1 cellular context compared by ENCODE assay signal in the genomic region with DNA sequence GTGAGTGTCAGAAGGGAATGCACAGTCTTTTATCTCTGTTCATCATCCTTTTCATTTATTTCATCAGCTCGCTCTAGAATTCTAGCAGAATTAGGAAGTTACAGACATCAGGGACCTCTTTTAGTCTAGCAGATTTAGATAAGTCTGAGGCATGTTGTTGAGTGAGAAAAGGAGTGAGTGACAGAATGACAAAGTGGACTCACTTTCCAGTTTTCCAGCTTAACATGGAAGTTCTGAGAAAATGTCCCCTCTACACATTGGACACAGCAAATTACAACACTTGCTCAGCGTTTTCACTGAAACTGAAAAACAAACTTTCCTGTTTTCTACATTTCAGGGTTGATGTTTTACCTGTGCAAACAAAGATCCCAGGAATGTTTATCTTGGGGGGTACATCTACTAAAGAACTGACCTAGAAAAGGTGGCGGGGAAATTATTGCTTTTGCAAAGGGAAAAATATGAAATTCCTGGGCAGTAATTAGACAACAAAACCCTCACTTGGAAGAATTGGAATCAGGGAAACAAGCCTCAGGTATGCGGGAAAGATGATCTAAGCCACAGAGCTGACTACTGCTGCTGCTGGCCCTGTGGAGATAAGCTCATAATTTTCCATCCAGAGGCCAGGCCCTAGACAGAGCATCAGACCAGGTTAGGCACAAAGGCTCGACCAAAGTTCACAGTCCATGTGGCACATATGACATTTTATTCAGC.
TF ChIP-seq lines count a peak whose summit lies in the region.

No MANE protein-coding gene starts in this region.

TF ChIP-seq in HepG2, 621 proteins besides CTCF, POLR2A, EP300 and RAD21 (continued from another document and continues in another):
- TF ChIP-seq ZNF740 (CRISPR knock-in tag; IDR thresholded peaks at IDR 0.05) (peak; percentile 38; the same call in 1 of the 2 replicates), PHF21A (CRISPR knock-in tag; IDR thresholded peaks at IDR 0.05) (peak; percentile 74; the same call in 1 of the 2 replicates), THYN1 (CRISPR knock-in tag; IDR thresholded peaks at IDR 0.05; ENCODE audit: borderline replicate concordance, low read depth) (no peak), CBX1 (IDR thresholded peaks at IDR 0.05; ENCODE audit: low read depth) (no peak), YY1 (IDR thresholded peaks at IDR 0.05; ENCODE audit: insufficient read depth, insufficient replicate concordance, low read depth, low read length) (peak; percentile 46), ZKSCAN8 (CRISPR knock-in tag; IDR thresholded peaks at IDR 0.05; ENCODE audit: borderline replicate concordance) (no peak), NFRKB (IDR thresholded peaks at IDR 0.05) (no peak), TAF1 (CRISPR knock-in tag; IDR thresholded peaks at IDR 0.05) (no peak), MBD4 (IDR thresholded peaks at IDR 0.05; ENCODE audit: borderline replicate concordance, low read length) (peak; percentile 19; the same call in 1 of the 2 replicates), ZNF558 (CRISPR knock-in tag; IDR thresholded peaks at IDR 0.05; ENCODE audit: borderline replicate concordance) (no peak), ZNF556 (CRISPR knock-in tag; IDR thresholded peaks at IDR 0.05; ENCODE audit: borderline replicate concordance) (no peak), ZFP37 (CRISPR knock-in tag; IDR thresholded peaks at IDR 0.05; ENCODE audit: borderline replicate concordance) (no peak), PTBP1 (IDR thresholded peaks at IDR 0.05; ENCODE audit: low read depth, low read length, poor library complexity, severe bottlenecking) (no peak), FOXJ3 (CRISPR knock-in tag; IDR thresholded peaks at IDR 0.05; ENCODE audit: borderline replicate concordance) (peak; percentile 92; the same call in 1 of the 2 replicates), ZNF225 (CRISPR knock-in tag; IDR thresholded peaks at IDR 0.05) (no peak), ZSCAN21 (CRISPR knock-in tag; IDR thresholded peaks at IDR 0.05; ENCODE audit: borderline replicate concordance) (no peak), PLRG1 (conservative IDR thresholded peaks at IDR 0.05) (no peak), ZNF687 (CRISPR knock-in tag; IDR thresholded peaks at IDR 0.05) (no peak), RORA (CRISPR knock-in tag; IDR thresholded peaks at IDR 0.05) (peak; percentile 61; the same call in 1 of the 2 replicates), FOXO1 (CRISPR knock-in tag; IDR thresholded peaks at IDR 0.05) (peak; percentile 65; the same call in 1 of the 2 replicates), TARDBP (CRISPR knock-in tag; IDR thresholded peaks at IDR 0.05) (peak; percentile 46; the same call in 1 of the 2 replicates), POLR2G (IDR thresholded peaks at IDR 0.05; ENCODE audit: low read depth, low read length) (peak; percentile 51; the same call in 1 of the 2 replicates), KLF6 (CRISPR knock-in tag; IDR thresholded peaks at IDR 0.05) (no peak), NR3C1 (CRISPR knock-in tag; IDR thresholded peaks at IDR 0.05) (no peak), HMGXB3 (CRISPR knock-in tag; IDR thresholded peaks at IDR 0.05; ENCODE audit: borderline replicate concordance) (no peak), ZNF703 (CRISPR knock-in tag; IDR thresholded peaks at IDR 0.05; ENCODE audit: borderline replicate concordance) (0 out of 2 replicates have a peak, but pooled peaks have one; percentile 23), RARA (CRISPR knock-in tag; IDR thresholded peaks at IDR 0.05) (peak; percentile 73), KDM6A (CRISPR knock-in tag; IDR thresholded peaks at IDR 0.05; ENCODE audit: low read depth) (peak; percentile 92), ZNF816 (CRISPR knock-in tag; IDR thresholded peaks at IDR 0.05; ENCODE audit: borderline replicate concordance) (no peak), RXRB (CRISPR knock-in tag; IDR thresholded peaks at IDR 0.05; ENCODE audit: borderline replicate concordance) (peak; percentile 85; the same call in 1 of the 2 replicates), ZNF17 (CRISPR knock-in tag; IDR thresholded peaks at IDR 0.05) (no peak), SP4 (CRISPR knock-in tag; IDR thresholded peaks at IDR 0.05) (no peak), ZNF549 (CRISPR knock-in tag; IDR thresholded peaks at IDR 0.05) (no peak), ZBTB34 (CRISPR knock-in tag; IDR thresholded peaks at IDR 0.05) (peak; percentile 45; the same call in 1 of the 2 replicates), ERF (CRISPR knock-in tag; IDR thresholded peaks at IDR 0.05) (peak; percentile 40; the same call in 1 of the 2 replicates), HOXA5 (CRISPR knock-in tag; IDR thresholded peaks at IDR 0.05) (no peak; the same call in none of the 2 replicates), KAT2B (IDR thresholded peaks at IDR 0.05; ENCODE audit: borderline replicate concordance, low read depth, low read length) (no peak), ZSCAN25 (CRISPR knock-in tag; IDR thresholded peaks at IDR 0.05) (no peak)
- TF ChIP-seq, protein P1, sequence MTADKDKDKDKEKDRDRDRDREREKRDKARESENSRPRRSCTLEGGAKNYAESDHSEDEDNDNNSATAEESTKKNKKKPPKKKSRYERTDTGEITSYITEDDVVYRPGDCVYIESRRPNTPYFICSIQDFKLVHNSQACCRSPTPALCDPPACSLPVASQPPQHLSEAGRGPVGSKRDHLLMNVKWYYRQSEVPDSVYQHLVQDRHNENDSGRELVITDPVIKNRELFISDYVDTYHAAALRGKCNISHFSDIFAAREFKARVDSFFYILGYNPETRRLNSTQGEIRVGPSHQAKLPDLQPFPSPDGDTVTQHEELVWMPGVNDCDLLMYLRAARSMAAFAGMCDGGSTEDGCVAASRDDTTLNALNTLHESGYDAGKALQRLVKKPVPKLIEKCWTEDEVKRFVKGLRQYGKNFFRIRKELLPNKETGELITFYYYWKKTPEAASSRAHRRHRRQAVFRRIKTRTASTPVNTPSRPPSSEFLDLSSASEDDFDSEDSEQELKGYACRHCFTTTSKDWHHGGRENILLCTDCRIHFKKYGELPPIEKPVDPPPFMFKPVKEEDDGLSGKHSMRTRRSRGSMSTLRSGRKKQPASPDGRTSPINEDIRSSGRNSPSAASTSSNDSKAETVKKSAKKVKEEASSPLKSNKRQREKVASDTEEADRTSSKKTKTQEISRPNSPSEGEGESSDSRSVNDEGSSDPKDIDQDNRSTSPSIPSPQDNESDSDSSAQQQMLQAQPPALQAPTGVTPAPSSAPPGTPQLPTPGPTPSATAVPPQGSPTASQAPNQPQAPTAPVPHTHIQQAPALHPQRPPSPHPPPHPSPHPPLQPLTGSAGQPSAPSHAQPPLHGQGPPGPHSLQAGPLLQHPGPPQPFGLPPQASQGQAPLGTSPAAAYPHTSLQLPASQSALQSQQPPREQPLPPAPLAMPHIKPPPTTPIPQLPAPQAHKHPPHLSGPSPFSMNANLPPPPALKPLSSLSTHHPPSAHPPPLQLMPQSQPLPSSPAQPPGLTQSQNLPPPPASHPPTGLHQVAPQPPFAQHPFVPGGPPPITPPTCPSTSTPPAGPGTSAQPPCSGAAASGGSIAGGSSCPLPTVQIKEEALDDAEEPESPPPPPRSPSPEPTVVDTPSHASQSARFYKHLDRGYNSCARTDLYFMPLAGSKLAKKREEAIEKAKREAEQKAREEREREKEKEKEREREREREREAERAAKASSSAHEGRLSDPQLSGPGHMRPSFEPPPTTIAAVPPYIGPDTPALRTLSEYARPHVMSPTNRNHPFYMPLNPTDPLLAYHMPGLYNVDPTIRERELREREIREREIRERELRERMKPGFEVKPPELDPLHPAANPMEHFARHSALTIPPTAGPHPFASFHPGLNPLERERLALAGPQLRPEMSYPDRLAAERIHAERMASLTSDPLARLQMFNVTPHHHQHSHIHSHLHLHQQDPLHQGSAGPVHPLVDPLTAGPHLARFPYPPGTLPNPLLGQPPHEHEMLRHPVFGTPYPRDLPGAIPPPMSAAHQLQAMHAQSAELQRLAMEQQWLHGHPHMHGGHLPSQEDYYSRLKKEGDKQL (CRISPR knock-in tag; IDR thresholded peaks at IDR 0.05; ENCODE audit: low read depth): 0 out of 2 replicates have a peak, but pooled peaks have one; percentile 12
- TF ChIP-seq, protein P2, sequence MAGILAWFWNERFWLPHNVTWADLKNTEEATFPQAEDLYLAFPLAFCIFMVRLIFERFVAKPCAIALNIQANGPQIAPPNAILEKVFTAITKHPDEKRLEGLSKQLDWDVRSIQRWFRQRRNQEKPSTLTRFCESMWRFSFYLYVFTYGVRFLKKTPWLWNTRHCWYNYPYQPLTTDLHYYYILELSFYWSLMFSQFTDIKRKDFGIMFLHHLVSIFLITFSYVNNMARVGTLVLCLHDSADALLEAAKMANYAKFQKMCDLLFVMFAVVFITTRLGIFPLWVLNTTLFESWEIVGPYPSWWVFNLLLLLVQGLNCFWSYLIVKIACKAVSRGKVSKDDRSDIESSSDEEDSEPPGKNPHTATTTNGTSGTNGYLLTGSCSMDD (CRISPR knock-in tag; IDR thresholded peaks at IDR 0.05): no peak
- TF ChIP-seq, protein P3, sequence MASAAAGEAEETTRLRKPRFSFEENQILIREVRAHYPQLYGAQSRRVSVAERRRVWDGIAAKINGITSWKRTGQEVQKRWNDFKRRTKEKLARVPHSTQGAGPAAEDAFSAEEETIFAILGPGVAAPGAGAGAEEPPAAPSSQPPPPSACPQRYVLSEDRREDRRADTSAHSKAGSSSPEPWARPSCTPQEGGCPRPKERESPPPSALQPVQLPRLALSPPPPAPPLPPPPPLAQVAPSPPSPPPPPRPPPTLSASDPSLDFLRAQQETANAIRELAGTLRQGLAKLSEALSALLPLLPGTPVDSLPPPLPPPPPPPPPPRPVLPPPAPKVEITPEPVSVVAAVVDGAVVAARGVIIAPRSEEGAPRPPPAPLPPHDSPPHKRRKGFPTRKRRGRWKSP (CRISPR knock-in tag; IDR thresholded peaks at IDR 0.05): peak; percentile 44; the same call in 1 of the 2 replicates
